33 cellular contexts compared by ENCODE assay signal in the genomic region with DNA sequence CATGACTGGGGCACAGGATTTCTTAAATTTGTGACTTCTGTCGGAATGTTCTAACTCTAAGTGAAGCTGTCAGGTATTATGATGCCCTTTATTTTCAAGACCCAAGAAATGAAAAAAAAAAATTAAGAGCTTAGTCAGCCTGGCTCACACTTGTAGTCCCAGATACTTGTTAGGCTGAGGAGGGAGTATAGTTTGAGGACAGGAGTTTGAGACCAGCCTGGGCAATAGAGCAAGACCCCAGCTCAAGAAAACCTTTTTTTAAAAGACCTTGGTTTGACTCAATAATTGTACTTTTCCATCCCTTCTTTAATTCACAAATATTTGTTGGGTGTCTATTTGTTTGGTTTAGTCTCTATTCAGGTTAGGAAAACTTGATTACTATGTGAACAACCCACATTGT.
"Had no signal": no experiment of that assay in that cellular context is flagged by ENCODE, and none has a peak within 500 bp of the region (broad histone marks: within the 10 kb centered on the region; RNA-seq: fewer than 3 reads in every experiment).

No MANE protein-coding gene starts in this region.

- FAIRE-seq: astrocyte, bronchial epithelial cell had no signal

- H3K27ac ChIP-seq: adrenal gland, ascending aorta, body of pancreas, brain microvascular endothelial cell, breast epithelium, cardiac muscle cell had no signal

- H3K4me1 ChIP-seq: adrenal gland, ascending aorta, body of pancreas, breast epithelium had no signal

- H3K27me3 ChIP-seq: adrenal gland, ascending aorta, body of pancreas, brain microvascular endothelial cell, breast epithelium, cardiac muscle cell had no signal

- H3K36me3 ChIP-seq: adrenal gland, ascending aorta, brain microvascular endothelial cell, breast epithelium, cardiac muscle cell had no signal

- H3K4me3 ChIP-seq: adrenal gland, ascending aorta, body of pancreas, breast epithelium, cardiac muscle cell had no signal

- DNase-seq: activated effector memory CD4-positive, alpha-beta T cell treated with anti-CD3 and anti-CD28 coated beads, Interleukin-2, amount 50 U/mL, for 16 hours; activated effector memory CD4-positive, alpha-beta T cell treated with Interleukin-2 at 50 U/mL for 16 hours; activated gamma-delta T cell; activated gamma-delta T cell treated with Interleukin-2 at 50 U/mL for 16 hours; activated naive CD4-positive, alpha-beta T cell; activated naive CD4-positive, alpha-beta T cell treated with anti-CD3 and anti-CD28 coated beads for 36 hours; activated naive CD4-positive, alpha-beta T cell treated with anti-CD3 and anti-CD28 coated beads, Interleukin-2, amount 10 ng/mL, durations not matched to agents 7 days and 5 days; activated naive CD4-positive, alpha-beta T cell treated with anti-CD3 and anti-CD28 coated beads, Interleukin-2, amount 50 U/mL, for 16 hours; activated naive CD4-positive, alpha-beta T cell treated with Interleukin-2 at 50 U/mL for 16 hours; activated naive CD8-positive, alpha-beta T cell treated with anti-CD3 and anti-CD28 coated beads for 36 hours; activated naive CD8-positive, alpha-beta T cell treated with anti-CD3 and anti-CD28 coated beads, Interleukin-2, amount 10 ng/mL, durations not matched to agents 7 days and 5 days; activated naive CD8-positive, alpha-beta T cell treated with anti-CD3 and anti-CD28 coated beads, Interleukin-2, amount 50 U/mL, for 24 hours; activated T-cell treated with anti-CD3 and anti-CD28 coated beads, Interleukin-2, amount 50 U/mL, for 24 hours; activated T-cell treated with anti-CD3 and anti-CD28 coated beads, Interleukin-2, amount 50 U/mL, for 4 hours; activated T-cell treated with anti-CD3 and anti-CD28 coated beads, Interleukin-2, amount 50 U/mL, for 48 hours; activated T-cell treated with anti-CD3 and anti-CD28 coated beads, Interleukin-2, amount 50 U/mL, for 72 hours; adrenal gland; amniotic stem cell; amygdala; anterior cingulate cortex; aorta; body of pancreas; brain microvascular endothelial cell; caudate nucleus; central memory CD4-positive, alpha-beta T cell; cerebellar nuclear complex had no signal

- ATAC-seq: activated naive CD4-positive, alpha-beta T cell treated with anti-CD3 and anti-CD28 coated beads, Interleukin-2, amount 50 U/mL, for 72 hours; activated naive CD8-positive, alpha-beta T cell treated with anti-CD3 and anti-CD28 coated beads, Interleukin-2, amount 50 U/mL, for 24 hours; activated T-cell treated with anti-CD3 and anti-CD28 coated beads, Interleukin-2, amount 50 U/mL, for 4 hours; activated T-cell treated with anti-CD3 and anti-CD28 coated beads, Interleukin-2, amount 50 U/mL, for 72 hours; activated T-helper 17 cell treated with anti-CD3 and anti-CD28 coated beads, Interleukin-2, amount 50 U/mL, for 72 hours; body of pancreas had no signal

- H3K9me3 ChIP-seq: adrenal gland, ascending aorta, body of pancreas, breast epithelium had no signal
